11 cellular contexts compared by ENCODE assay signal in genomic region chr2:74515271-74516069, GRCh38. TPM values are rescaled to one million over a fixed set of nuclear protein-coding genes. Genes with fewer than 3 reads are reported as not detected.
A peak's percentile ranks its signal among the peaks of the same experiment; 100 is the strongest.
DNase-seq lines count a peak whose midpoint lies in the region; ATAC-seq and TF ChIP-seq lines count a peak whose summit lies in the region.
"Had no signal": no experiment of that assay in that cellular context is flagged by ENCODE, and none has a peak within 500 bp of the region (broad histone marks: within the 10 kb centered on the region; RNA-seq: fewer than 3 reads in every experiment).

No MANE protein-coding gene starts in this region.

- no peak overlapping the region for H3K27ac Mint-ChIP-seq in GM23338
- no peak overlapping the region for H3K27ac Mint-ChIP-seq in dendritic cell treated with granulocyte-macrophage colony-stimulating factor and Interleukin-4, amounts not matched to agents 40 ng/mL and 50 ng/mL, for 4 days
- H3K27ac Mint-ChIP-seq: nephron had no signal

- DNase-seq in BE2C (no peak), GM23338 (ENCODE audit: low spot score) (peak; percentile 69), HT-29 (ENCODE audit: low spot score) (no peak), cerebellum (ENCODE audit: low spot score) (no peak)

- H3K27me3 Mint-ChIP-seq in GM23338 (ENCODE audit: insufficient read depth, low read depth, poor library complexity) = peaks cover 89% of the 10 kb centered on the region
- H3K27me3 Mint-ChIP-seq in dendritic cell treated with granulocyte-macrophage colony-stimulating factor and Interleukin-4, amounts not matched to agents 40 ng/mL and 50 ng/mL, for 4 days = peaks cover 95% of the 10 kb centered on the region

- peaks cover 7% of the 10 kb centered on the region for H3K9me2 ChIP-seq in GM23338 (ENCODE audit: insufficient read depth)

- H3K9me3 ChIP-seq in BE2C = no peaks in the 10 kb centered on the region; the same call in 1 of the 2 replicates
- no peaks in the 10 kb centered on the region for H3K9me3 ChIP-seq in mucosa of rectum (ENCODE audit: control insufficient read depth in 2 of 2, low read length in 2 of 2)

- peak overlapping the region; percentile 80 for H3K4me2 ChIP-seq in GM23338

- H3K9me3 Mint-ChIP-seq in GM23338 = peaks cover 24% of the 10 kb centered on the region
- H3K9me3 Mint-ChIP-seq in dendritic cell treated with granulocyte-macrophage colony-stimulating factor and Interleukin-4, amounts not matched to agents 40 ng/mL and 50 ng/mL, for 4 days = no peaks in the 10 kb centered on the region
- H3K9me3 Mint-ChIP-seq: nephron had no signal

- peaks cover 8% of the 10 kb centered on the region for H3K36me3 Mint-ChIP-seq in GM23338 (ENCODE audit: low read depth)
- H3K36me3 Mint-ChIP-seq in dendritic cell treated with granulocyte-macrophage colony-stimulating factor and Interleukin-4, amounts not matched to agents 40 ng/mL and 50 ng/mL, for 4 days (ENCODE audit: low read depth) = no peaks in the 10 kb centered on the region

- H3K9ac ChIP-seq in mucosa of rectum (ENCODE audit: low read depth in 1 of 2, low read length in 2 of 2) = no peak overlapping the region

- H3K4me1 ChIP-seq in BE2C (peaks cover 4% of the 10 kb centered on the region), GM23338 (ENCODE audit: insufficient read depth) (peaks cover 15% of the 10 kb centered on the region; the same call in 1 of the 2 replicates), mucosa of rectum (ENCODE audit: control insufficient read depth in 2 of 2, insufficient read depth in 2 of 2, low read length in 2 of 2) (peaks cover 6 to 8% of the 10 kb centered on the region in 2 donors)

- peak overlapping the region; percentile 74 for H3K4me3 ChIP-seq in BE2C (ENCODE audit: low read depth, low read length)
- peak overlapping the region; percentile 57 for H3K4me3 ChIP-seq in GM23338
- H3K4me3 ChIP-seq in mucosa of rectum (ENCODE audit: low read length in 2 of 2) = peak overlapping the region; percentile 7

- H3F3A ChIP-seq in GM23338 (replicated peaks; ENCODE audit: low read depth) = peaks cover 5% of the 10 kb centered on the region; the same call in 1 of the 2 replicates

- H3K27ac ChIP-seq in GM23338 (ENCODE audit: low read depth) (no peak overlapping the region), mucosa of rectum (ENCODE audit: low read depth in 2 of 2, low read length in 2 of 2) (no peak overlapping the region)

- no peaks in the 10 kb centered on the region for H3K79me2 ChIP-seq in GM23338 (replicated peaks; ENCODE audit: insufficient read depth)

- H4K20me1 ChIP-seq in GM23338 (replicated peaks; ENCODE audit: insufficient read depth) = no peaks in the 10 kb centered on the region; the same call in 1 of the 2 replicates

- intact Hi-C loops in dendritic cell treated with granulocyte-macrophage colony-stimulating factor and Interleukin-4, amounts not matched to agents 40 ng/mL and 50 ng/mL, for 4 days (cut with micrococcal nuclease) = no loop called here

- peak overlapping the region; percentile 70 for H3K4me3 Mint-ChIP-seq in GM23338
- H3K4me3 Mint-ChIP-seq in dendritic cell treated with granulocyte-macrophage colony-stimulating factor and Interleukin-4, amounts not matched to agents 40 ng/mL and 50 ng/mL, for 4 days = peak overlapping the region; percentile 72

- ATAC-seq in GM23338 = peak; percentile 37
- no peak for ATAC-seq in HG02970 (IDR thresholded peaks at IDR 0.05; ENCODE audit: low FRiP score, unreplicated experiment)
- no peak for ATAC-seq in HG03342 (IDR thresholded peaks at IDR 0.05; ENCODE audit: unreplicated experiment)
- ATAC-seq: Panc1 had no signal

- H3K27me3 ChIP-seq in BE2C = no peaks in the 10 kb centered on the region
- H3K27me3 ChIP-seq in GM23338 (ENCODE audit: insufficient read depth) = peaks cover 100% of the 10 kb centered on the region
- peaks cover 52 to 56% of the 10 kb centered on the region in 2 donors for H3K27me3 ChIP-seq in mucosa of rectum (ENCODE audit: control insufficient read depth in 2 of 2, insufficient read depth in 2 of 2, low read length in 2 of 2)

- H2AFZ ChIP-seq in GM23338 = peak overlapping the region; percentile 94

- H3K4me1 Mint-ChIP-seq in GM23338 = peaks cover 11% of the 10 kb centered on the region
- H3K4me1 Mint-ChIP-seq in dendritic cell treated with granulocyte-macrophage colony-stimulating factor and Interleukin-4, amounts not matched to agents 40 ng/mL and 50 ng/mL, for 4 days (ENCODE audit: low read depth) = peaks cover 33% of the 10 kb centered on the region
- H3K4me1 Mint-ChIP-seq: nephron had no signal

- H3K36me3 ChIP-seq in BE2C (peaks cover 54% of the 10 kb centered on the region), GM23338 (ENCODE audit: insufficient read depth) (no peaks in the 10 kb centered on the region), mucosa of rectum (ENCODE audit: control insufficient read depth in 2 of 2, insufficient read depth in 2 of 2, low read length in 2 of 2) (peaks cover 0 to 2% of the 10 kb centered on the region in 2 donors)

- no peak for TF ChIP-seq CTCF in BE2C (IDR thresholded peaks at IDR 0.05; ENCODE audit: low read depth, low read length)
- TF ChIP-seq CTCF in GM23338 (conservative IDR thresholded peaks at IDR 0.05; ENCODE audit: low read depth in 2 of 2) = no peak

TF ChIP-seq in GM23338, 12 proteins besides CTCF, POLR2A, EP300 and RAD21 (continues in another document):
- no peak for TF ChIP-seq STAT1 (IDR thresholded peaks at IDR 0.05; ENCODE audit: unreplicated experiment)
- peak; percentile 45 for TF ChIP-seq CREB1 (CRISPR knock-in tag; IDR thresholded peaks at IDR 0.05; ENCODE audit: low read depth)
- no peak for TF ChIP-seq NANOG (IDR thresholded peaks at IDR 0.05; ENCODE audit: borderline replicate concordance)
- no peak for TF ChIP-seq REST (IDR thresholded peaks at IDR 0.05; ENCODE audit: unreplicated experiment)
- TF ChIP-seq, protein P1, sequence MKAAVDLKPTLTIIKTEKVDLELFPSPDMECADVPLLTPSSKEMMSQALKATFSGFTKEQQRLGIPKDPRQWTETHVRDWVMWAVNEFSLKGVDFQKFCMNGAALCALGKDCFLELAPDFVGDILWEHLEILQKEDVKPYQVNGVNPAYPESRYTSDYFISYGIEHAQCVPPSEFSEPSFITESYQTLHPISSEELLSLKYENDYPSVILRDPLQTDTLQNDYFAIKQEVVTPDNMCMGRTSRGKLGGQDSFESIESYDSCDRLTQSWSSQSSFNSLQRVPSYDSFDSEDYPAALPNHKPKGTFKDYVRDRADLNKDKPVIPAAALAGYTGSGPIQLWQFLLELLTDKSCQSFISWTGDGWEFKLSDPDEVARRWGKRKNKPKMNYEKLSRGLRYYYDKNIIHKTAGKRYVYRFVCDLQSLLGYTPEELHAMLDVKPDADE (IDR thresholded peaks at IDR 0.05) = no peak
- peak; percentile 68 for TF ChIP-seq EZH2phosphoT487 (IDR thresholded peaks at IDR 0.05; ENCODE audit: unreplicated experiment)
- TF ChIP-seq ZNF114 (CRISPR knock-in tag; IDR thresholded peaks at IDR 0.05) = no peak

RNA-seq across cellular contexts. Expression of gene TLX2, which starts 1.2 kb away (rescaled TPM):
- polyA plus RNA-seq in BE2C (2012; ENCODE audit: insufficient read depth, insufficient read length, low read depth) = 27.0 TPM
- total RNA-seq in GM23338 (2014; rRNA removed; shearing (Covaris generic)) = 0.21 TPM in 1 of 2 replicates, not detected in the other
- polyA plus RNA-seq in GM23338 (2016; fragmentation: Nextera tagmentation; extraction: Ambion mirVana) = 0.16 TPM in 1 of 2 replicates, not detected in the other
- 0.08 TPM in 1 of 2 replicates, not detected in the other for total RNA-seq in HT-29 (2014; rRNA removed; shearing (Covaris generic))
- not detected for total RNA-seq in cerebellum
- total RNA-seq: Daoy had no signal

RNA-seq across cellular contexts. Expression of gene PCGF1, which starts 8.0 kb away (rescaled TPM):
- polyA plus RNA-seq in BE2C (2012; ENCODE audit: insufficient read depth, insufficient read length, low read depth) = 24.9 TPM
- 10.9 and 14.3 TPM in 2 replicates for total RNA-seq in GM23338 (2014; rRNA removed; shearing (Covaris generic))
- 13.1 and 13.4 TPM in 2 replicates for polyA plus RNA-seq in GM23338 (2016; fragmentation: Nextera tagmentation; extraction: Ambion mirVana)
- 17.2 and 20.1 TPM in 2 replicates for total RNA-seq in HT-29 (2014; rRNA removed; shearing (Covaris generic))
- 8.4 TPM for total RNA-seq in cerebellum

RNA-seq across cellular contexts. Expression of gene DQX1, which starts 10.6 kb away (rescaled TPM):
- 15.8 TPM for polyA plus RNA-seq in BE2C (2012; ENCODE audit: insufficient read depth, insufficient read length, low read depth)
- 0.52 and 0.74 TPM in 2 replicates for total RNA-seq in GM23338 (2014; rRNA removed; shearing (Covaris generic))
- polyA plus RNA-seq in GM23338 (2016; fragmentation: Nextera tagmentation; extraction: Ambion mirVana) = 0.32 and 0.54 TPM in 2 replicates
- total RNA-seq in HT-29 (2014; rRNA removed; shearing (Covaris generic)) = 0.47 and 1.3 TPM in 2 replicates
- total RNA-seq in cerebellum = 0.45 TPM

RNA-seq across cellular contexts. Expression of gene AUP1, which starts 14.0 kb away (rescaled TPM):
- 222 TPM for polyA plus RNA-seq in BE2C (2012; ENCODE audit: insufficient read depth, insufficient read length, low read depth)
- total RNA-seq in GM23338 (2014; rRNA removed; shearing (Covaris generic)) = 89.4 and 105 TPM in 2 replicates
- 98.7 and 101 TPM in 2 replicates for polyA plus RNA-seq in GM23338 (2016; fragmentation: Nextera tagmentation; extraction: Ambion mirVana)
- total RNA-seq in HT-29 (2014; rRNA removed; shearing (Covaris generic)) = 222 and 224 TPM in 2 replicates
- total RNA-seq in cerebellum = 35.0 TPM

RNA-seq across cellular contexts. Expression of gene HTRA2, which starts 14.3 kb away (rescaled TPM):
- 52.4 TPM for polyA plus RNA-seq in BE2C (2012; ENCODE audit: insufficient read depth, insufficient read length, low read depth)
- total RNA-seq in GM23338 (2014; rRNA removed; shearing (Covaris generic)) = 17.2 and 19.7 TPM in 2 replicates
- 17.8 and 19.5 TPM in 2 replicates for polyA plus RNA-seq in GM23338 (2016; fragmentation: Nextera tagmentation; extraction: Ambion mirVana)
- total RNA-seq in HT-29 (2014; rRNA removed; shearing (Covaris generic)) = 44.7 and 49.2 TPM in 2 replicates
- 26.2 TPM for total RNA-seq in cerebellum

Comparison
In these comparisons a context has a peak if more than half of its experiments do, and no peak if none do; other contexts are left out.
1. H3K4me3 ChIP-seq: peak in every context shown above with its lines; median percentile 74 in BE2C; 57 in GM23338; 7 in mucosa of rectum.